Comparison of ENCODE assay signal across 8 cellular contexts in genomic region chr5:74684900-74685851, GRCh38. TPM values are rescaled to one million over a fixed set of nuclear protein-coding genes. Genes with fewer than 3 reads are reported as not detected.
A peak's percentile ranks its signal among the peaks of the same experiment; 100 is the strongest.
DNase-seq lines count a peak whose midpoint lies in the region; ATAC-seq and TF ChIP-seq lines count a peak whose summit lies in the region.

Gene HEXB (plus strand): TSS chr5:74685233. CDS start chr5:74685261, 28 bp downstream.

- H2BK5ac ChIP-seq in IMR-90 (ENCODE audit: low read depth, low read length, poor library complexity, severe bottlenecking): peak within 1 kb of the TSS; percentile 65

- dilution Hi-C loops in IMR-90 (cut with HindIII; ENCODE audit: low sequenced_read_pairs, unreplicated experiment): no loop called here

- H3K27ac ChIP-seq in DOHH2 (ENCODE audit: low read depth, low read length) (no peak within 1 kb of the TSS), IMR-90 (ENCODE audit: insufficient read depth, low read length) (peak within 1 kb of the TSS; percentile 73), SJCRH30 (peak within 1 kb of the TSS; percentile 45), stomach (peak within 1 kb of the TSS; percentile 84 to 95 (median 91))

- no peak for TF ChIP-seq EP300 in stomach (IDR thresholded peaks at IDR 0.05)

- H3K56ac ChIP-seq in IMR-90 (ENCODE audit: extremely low read depth, insufficient read depth, low read length): peak within 1 kb of the TSS; percentile 61; the same call in 1 of the 2 replicates

- peaks cover 12% of the 10 kb centered on the region for H3K36me3 ChIP-seq in DOHH2 (ENCODE audit: control insufficient read depth, low read length)
- H3K36me3 ChIP-seq in IMR-90 (ENCODE audit: control insufficient read depth, insufficient read depth, low read length): no peaks in the 10 kb centered on the region
- no peaks in the 10 kb centered on the region for H3K36me3 ChIP-seq in SJCRH30
- peaks cover 8 to 15% (median 11%) of the 10 kb centered on the region in 4 donors for H3K36me3 ChIP-seq in stomach

- intact Hi-C loops in IMR-90 (cut with micrococcal nuclease): loop anchor here (5.0 to 10.0 kb wide), 2 partner anchors 67 to 650 kb away; partner anchors contain the start of gene HMGCR
- intact Hi-C loops in stomach (cut with DNase I; ENCODE audit: low total_unique reads): no loop called here

- peak within 1 kb of the TSS; percentile 76 for H3K9ac ChIP-seq in IMR-90 (ENCODE audit: low read depth, low read length)

- peaks cover 20 to 37% of the 10 kb centered on the region in 2 experiments for H3K79me1 ChIP-seq in IMR-90 (ENCODE audit: low read depth in 1 of 2, low read length in 2 of 2)

- H3K4me3 Mint-ChIP-seq in neural crest cell: peak within 1 kb of the TSS; percentile 86

- no peaks in the 10 kb centered on the region for H3K9me3 Mint-ChIP-seq in neural crest cell

- DNase-seq in IMR-90 (peak; percentile 76), SJCRH30 (peak; percentile 79 to 82), activated gamma-delta T cell treated with Interleukin-2 at 50 U/mL for 16 hours (peak; percentile 78), foreskin fibroblast (peak; percentile 83 to 95), neural crest cell (ENCODE audit: low read depth, low spot score) (peak; percentile 71), stomach (peak; percentile 94)

- peak within 1 kb of the TSS; percentile 86 for H3K14ac ChIP-seq in IMR-90 (replicated peaks; ENCODE audit: low read depth, low read length)

- no peaks in the 10 kb centered on the region for H3F3A ChIP-seq in DOHH2 (ENCODE audit: control insufficient read depth, insufficient read depth)

- no peaks in the 10 kb centered on the region for H3K27me3 Mint-ChIP-seq in neural crest cell (ENCODE audit: low read depth)

- TF ChIP-seq POLR2A in IMR-90 (IDR thresholded peaks at IDR 0.05; ENCODE audit: low read depth, low read length): peak; percentile 90
- TF ChIP-seq POLR2A in stomach (IDR thresholded peaks at IDR 0.05): peak in 1 of 4 donors; percentile 67

- H3K9me2 ChIP-seq in DOHH2 (replicated peaks; ENCODE audit: control insufficient read depth, low read length): no peaks in the 10 kb centered on the region

- H3K4me1 ChIP-seq in DOHH2 (ENCODE audit: control insufficient read depth, low read length): peaks cover 17% of the 10 kb centered on the region
- H3K4me1 ChIP-seq in IMR-90 (ENCODE audit: control insufficient read depth, insufficient read depth, low read length): peaks cover 8% of the 10 kb centered on the region
- peaks cover 11% of the 10 kb centered on the region; the same call in 1 of the 2 replicates for H3K4me1 ChIP-seq in SJCRH30
- H3K4me1 ChIP-seq in stomach: peaks cover 18 to 24% (median 23%) of the 10 kb centered on the region in 4 donors

- H3K18ac ChIP-seq in IMR-90 (ENCODE audit: low read depth, low read length): no peak within 1 kb of the TSS; the same call in 1 of the 2 replicates

- peaks cover 6% of the 10 kb centered on the region; the same call in 1 of the 2 replicates for H3K79me2 ChIP-seq in DOHH2 (ENCODE audit: control insufficient read depth, low read length)

- H3K4ac ChIP-seq in IMR-90 (ENCODE audit: low read depth, low read length): peak within 1 kb of the TSS; percentile 78

- peaks cover 13% of the 10 kb centered on the region for H3K9me1 ChIP-seq in IMR-90 (ENCODE audit: insufficient read depth, low read length)

- H3K4me3 ChIP-seq in DOHH2 (ENCODE audit: low read length) (peak within 1 kb of the TSS; percentile 88), IMR-90 (ENCODE audit: insufficient read depth, low read depth, low read length) (peak within 1 kb of the TSS; percentile 90), SJCRH30 (peak within 1 kb of the TSS; percentile 84), foreskin fibroblast (ENCODE audit: low read depth in 1 of 2, low read length in 2 of 2) (peak within 1 kb of the TSS; percentile 82 to 91), stomach (peak within 1 kb of the TSS; percentile 73 to 90 (median 84))

- H3K23ac ChIP-seq in IMR-90 (ENCODE audit: low read depth, low read length): peak within 1 kb of the TSS; percentile 75

- H2AK5ac ChIP-seq in IMR-90 (ENCODE audit: low read depth, low read length): peak within 1 kb of the TSS; percentile 45

- TF ChIP-seq CTCF in DOHH2 (IDR thresholded peaks at IDR 0.05; ENCODE audit: low read depth, low read length, poor library complexity, severe bottlenecking): peak; percentile 26
- 0 out of 2 replicates have a peak, but pooled peaks have one; percentile 4 for TF ChIP-seq CTCF in IMR-90 (conservative IDR thresholded peaks at IDR 0.05; ENCODE audit: low read depth, low read length)
- no peak for TF ChIP-seq CTCF in foreskin fibroblast (IDR thresholded peaks at IDR 0.05; ENCODE audit: low read depth, low read length)
- TF ChIP-seq CTCF in neural crest cell (conservative IDR thresholded peaks at IDR 0.05): no peak
- TF ChIP-seq CTCF in stomach (IDR thresholded peaks at IDR 0.05): no peak

- H3K4me2 ChIP-seq in DOHH2 (ENCODE audit: low read length) (peak within 1 kb of the TSS; percentile 65), IMR-90 (ENCODE audit: low read depth, low read length) (peak within 1 kb of the TSS; percentile 90)

- ATAC-seq in GM21526 (IDR thresholded peaks at IDR 0.05; ENCODE audit: low FRiP score, unreplicated experiment) (peak; percentile 82), IMR-90 (ENCODE audit: low read depth) (peak; percentile 94)

- peak within 1 kb of the TSS; percentile 70 for H4K5ac ChIP-seq in IMR-90 (ENCODE audit: low read depth, low read length)

- peaks cover 25% of the 10 kb centered on the region for H3K4me1 Mint-ChIP-seq in neural crest cell

- H4K20me1 ChIP-seq in DOHH2 (ENCODE audit: control insufficient read depth, insufficient read depth, low read depth, low read length) (no peaks in the 10 kb centered on the region), IMR-90 (ENCODE audit: insufficient read depth, low read length) (peaks cover 21% of the 10 kb centered on the region)

- TF ChIP-seq RAD21 in IMR-90 (IDR thresholded peaks at IDR 0.05; ENCODE audit: low read length): no peak

- H2BK20ac ChIP-seq in IMR-90 (ENCODE audit: low read depth, low read length): no peak within 1 kb of the TSS

- H2BK15ac ChIP-seq in IMR-90 (ENCODE audit: low read depth, low read length): peak within 1 kb of the TSS; percentile 26; the same call in 1 of the 3 replicates

- peak within 1 kb of the TSS; percentile 52; the same call in 1 of the 2 replicates for H4K91ac ChIP-seq in IMR-90 (ENCODE audit: insufficient read depth, low read depth, low read length)

- peak within 1 kb of the TSS; percentile 91 for H2AFZ ChIP-seq in IMR-90 (replicated peaks; ENCODE audit: low read length, poor library complexity)

- in situ Hi-C loops in IMR-90 (cut with MboI; ENCODE audit: low sequenced_read_pairs): no loop called here

- peak within 1 kb of the TSS; percentile 96 for H2AK9ac ChIP-seq in IMR-90 (replicated peaks; ENCODE audit: low read depth, low read length, poor library complexity)

- peak within 1 kb of the TSS in 1 of 2 experiments; percentile 90; a peak in 3 of 4 replicates for H4K8ac ChIP-seq in IMR-90 (ENCODE audit: low read depth in 2 of 2, low read length in 2 of 2)

- H2BK120ac ChIP-seq in IMR-90 (ENCODE audit: low read depth, low read length): peak within 1 kb of the TSS; percentile 62

- BruUV-seq in IMR-90 (replicated peaks; lab: Mats Ljungman, UMichigan): no TSS peak

- POLR2A ChIA-PET in IMR-90 (lab: Charles Lee; ENCODE audit: unreplicated experiment): no interaction called here

- peak within 1 kb of the TSS; percentile 44 for H3K27ac Mint-ChIP-seq in neural crest cell (ENCODE audit: unreplicated experiment)

- H3K36me3 Mint-ChIP-seq in neural crest cell (ENCODE audit: low read depth): no peaks in the 10 kb centered on the region

- CTCF ChIA-PET in IMR-90 (lab: Yijun Ruan, JAX): interaction anchor here (1.0 kb wide), 1 partner anchor 8 kb away, joined by 3 read pairs; no protein-coding TSS in a partner anchor

- H3K9me3 ChIP-seq in DOHH2 (ENCODE audit: control insufficient read depth, insufficient read depth, low read length): no peaks in the 10 kb centered on the region
- H3K9me3 ChIP-seq in IMR-90 (ENCODE audit: control insufficient read depth, insufficient read depth, low read length): no peaks in the 10 kb centered on the region
- H3K9me3 ChIP-seq in SJCRH30 (replicated peaks): no peaks in the 10 kb centered on the region
- no peaks in the 10 kb centered on the region for H3K9me3 ChIP-seq in stomach

- WGBS in IMR-90 (ENCODE audit: extremely low coverage in 2 of 2, insufficient read length in 1 of 2), 2 experiments: 0% methylated on average over 14 of the region's 78 CpGs; no CpG with 5 or more reads in 1 of the 2 experiments
- WGBS in stomach, 5 donors: 1 to 8% (median 4%) methylated on average over 32 to 78 of the region's 78 CpGs

- peaks cover 14% of the 10 kb centered on the region; the same call in 1 of the 2 replicates for H3K27me3 ChIP-seq in DOHH2 (ENCODE audit: control insufficient read depth, low read length)
- no peaks in the 10 kb centered on the region for H3K27me3 ChIP-seq in IMR-90 (ENCODE audit: control insufficient read depth, insufficient read depth, low read length)
- H3K27me3 ChIP-seq in SJCRH30: no peaks in the 10 kb centered on the region
- H3K27me3 ChIP-seq in stomach: no peaks in the 10 kb centered on the region

TF ChIP-seq in IMR-90, 13 proteins besides CTCF, POLR2A, EP300 and RAD21 (continues in another document):
- no peak for TF ChIP-seq RFX5 (IDR thresholded peaks at IDR 0.05; ENCODE audit: low read depth, low read length)
- peak; percentile 56; the same call in 1 of the 2 replicates for TF ChIP-seq MXI1 (IDR thresholded peaks at IDR 0.05; ENCODE audit: borderline replicate concordance, low read depth, low read length)
- no peak for TF ChIP-seq CEBPB (IDR thresholded peaks at IDR 0.05; ENCODE audit: low read depth, low read length)
- TF ChIP-seq RCOR1 (IDR thresholded peaks at IDR 0.05; ENCODE audit: insufficient replicate concordance, low read length): no peak
- TF ChIP-seq USF2 (IDR thresholded peaks at IDR 0.05; ENCODE audit: low read depth, low read length): peak; percentile 80
- TF ChIP-seq CHD1 (IDR thresholded peaks at IDR 0.05; ENCODE audit: low read depth, low read length): no peak
- TF ChIP-seq MAZ (IDR thresholded peaks at IDR 0.05; ENCODE audit: borderline replicate concordance, low read depth, low read length): no peak; the same call in 1 of the 2 replicates

RNA-seq across cellular contexts. Expression of gene HEXB, which starts in this region (rescaled TPM):
- total RNA-seq in IMR-90 (2012; rRNA removed): 76.7 and 132 TPM in 2 replicates
- 102 and 126 TPM in 2 replicates for polyA plus RNA-seq in IMR-90 (2012; rRNA removed)
- 69.7 and 87.7 TPM in 2 replicates for polyA plus RNA-seq in IMR-90 (2012; cell fraction: cytosol; rRNA removed)
- polyA plus RNA-seq in IMR-90 (2012; cell fraction: nucleus; rRNA removed; ENCODE audit: low replicate concordance): 44.4 and 51.1 TPM in 2 replicates
- 43.0 and 46.8 TPM in 2 replicates for total RNA-seq in SJCRH30 (2014; rRNA removed; shearing (Covaris generic))
- 50.8 and 54.3 TPM in 2 replicates for total RNA-seq in neural crest cell
- total RNA-seq in stomach: 100 to 1,000 TPM in 2 of 5 donors, 10 to 100 TPM in 3; 25.7 to 664 (median 94.0) TPM
- 10 to 100 TPM; 43.7 to 86.9 (median 69.3) TPM for polyA plus RNA-seq in stomach

Comparison
In these comparisons a context has a peak if more than half of its experiments do, and no peak if none do; other contexts are left out.
1. CTCF ChIP-seq: peak in DOHH2 (single experiment) and IMR-90 (single experiment); none in foreskin fibroblast (single experiment), neural crest cell (single experiment) and stomach (0 of 7).
2. Peak in every context shown above with its lines, with median percentiles within 50 percentile points of each other: H3K4me3 ChIP-seq and DNase-seq.